27 cellular contexts compared by ENCODE assay signal in the genomic region with DNA sequence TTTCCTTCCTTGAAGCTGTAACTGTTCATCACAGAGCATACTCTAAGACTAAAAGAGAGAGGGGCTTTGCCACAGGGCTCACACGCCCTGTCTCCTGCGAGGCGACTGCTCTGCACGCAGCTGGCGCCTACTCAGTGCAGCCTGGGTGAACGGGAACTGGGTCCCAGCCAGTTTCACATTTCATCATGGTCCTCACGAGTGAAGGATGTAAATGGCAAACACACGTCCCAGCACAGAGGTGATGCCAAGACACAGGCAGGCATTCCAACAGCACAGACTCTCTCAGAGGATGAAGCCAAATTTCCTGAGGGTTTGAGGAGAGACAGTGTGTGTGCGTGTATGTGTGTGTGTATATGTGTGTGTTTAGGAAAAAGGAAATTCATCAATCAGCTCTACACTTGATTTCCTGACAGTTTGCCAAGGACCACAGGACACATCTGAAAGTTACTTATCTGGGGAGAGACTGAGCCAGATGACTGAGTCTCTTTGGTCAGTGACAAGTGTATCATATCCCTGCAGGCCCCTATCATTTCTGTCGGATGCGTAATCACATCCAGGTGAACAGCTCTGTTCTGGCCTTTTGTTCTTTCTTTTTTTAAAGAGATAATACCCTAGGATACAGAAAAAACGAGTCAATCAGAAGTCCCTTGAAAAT. TPM values are rescaled to one million over a fixed set of nuclear protein-coding genes. Genes with fewer than 3 reads are reported as not detected.
DNase-seq lines count a peak whose midpoint lies in the region; TF ChIP-seq lines count a peak whose summit lies in the region.
"Had no signal": no experiment of that assay in that cellular context is flagged by ENCODE, and none has a peak within 500 bp of the region (broad histone marks: within the 10 kb centered on the region; RNA-seq: fewer than 3 reads in every experiment).

No MANE protein-coding gene starts in this region.

- H3K4me1 ChIP-seq in OCI-LY1 (ENCODE audit: insufficient read depth, low read length, severe bottlenecking) (peaks cover 46% of the 10 kb centered on the region), esophagus squamous epithelium (peaks cover 7 to 72% (median 37%) of the 10 kb centered on the region in 3 donors), neural progenitor cell (no peaks in the 10 kb centered on the region), suprapubic skin (peaks cover 14% of the 10 kb centered on the region)

- H3K36me3 ChIP-seq in OCI-LY1 (ENCODE audit: insufficient read depth, low read length) (peaks cover 28% of the 10 kb centered on the region; the same call in 1 of the 2 replicates), esophagus squamous epithelium (peaks cover 0 to 59% (median 3%) of the 10 kb centered on the region in 3 donors), neural progenitor cell (no peaks in the 10 kb centered on the region), suprapubic skin (peaks cover 28% of the 10 kb centered on the region)

- whole genome bisulfite sequencing in esophagus squamous epithelium, 2 donors, result 41 to 44% methylated on average over 10 to 12 of the region's 12 CpGs
- 51% methylated on average over 12 of the region's 12 CpGs for WGBS in suprapubic skin

- no peak for TF ChIP-seq POLR2A in esophagus squamous epithelium (IDR thresholded peaks at IDR 0.05)
- TF ChIP-seq POLR2A in suprapubic skin (IDR thresholded peaks at IDR 0.05), result no peak

- DNase-seq in CD14-positive monocyte (ENCODE audit: low spot score) (no peak), esophagus squamous epithelium (lab: John Stamatoyannopoulos, UW) (no peak), progenitor cell of endocrine pancreas (ENCODE audit: low spot score, unreplicated experiment) (no peak), nucleus accumbens (lab: John Stamatoyannopoulos, UW) (no peak), neural progenitor cell (ENCODE audit: low spot score) (no peak), suprapubic skin (ENCODE audit: low spot score in 2 of 2) (no peak)
- DNase-seq: activated B cell treated with CpG ODN at 0.5 μM for 24 hours; activated CD4-positive, alpha-beta memory T cell treated with anti-CD3 and anti-CD28 coated beads for 36 hours; activated CD8-positive, alpha-beta memory T cell treated with anti-CD3 and anti-CD28 coated beads, Interleukin-2, amount 50 U/mL, for 48 hours; CD8-positive, alpha-beta T cell; DMS 273 treated with DMSO at 0.1 percent for 48 hours; foreskin melanocyte; hypothalamus; NCI-H1092 treated with DMSO at 0.1 percent for 48 hours; NCI-H187 treated with DMSO at 0.1 percent for 48 hours; NCI-H526 treated with DMSO at 0.1 percent for 48 hours; RPMI8226; small intestine; stimulated activated CD4-positive, alpha-beta T cell treated with anti-CD3 and anti-CD28 coated beads, Interleukin-2, amount 100 ng/mL, for 24 hours; testis had no signal

- no peaks in the 10 kb centered on the region for H3K9me2 ChIP-seq in OCI-LY1 (ENCODE audit: low read depth, low read length)

- H3K9ac ChIP-seq in OCI-LY1 (ENCODE audit: low read length) (no peak overlapping the region), neural progenitor cell (no peak overlapping the region)

- no peak overlapping the region for H2AFZ ChIP-seq in OCI-LY1 (ENCODE audit: low read length)
- H2AFZ ChIP-seq in neural progenitor cell (replicated peaks), result no peak overlapping the region

- H3K4me1 Mint-ChIP-seq in CD14-positive monocyte (peaks cover 92% of the 10 kb centered on the region), progenitor cell of endocrine pancreas (ENCODE audit: low read depth) (peaks cover 11% of the 10 kb centered on the region), neural progenitor cell (peaks cover 15% of the 10 kb centered on the region)

- H3K4me3 Mint-ChIP-seq in CD14-positive monocyte (peak overlapping the region in 1 of 2 donors; percentile 16), progenitor cell of endocrine pancreas (ENCODE audit: low read depth) (no peak overlapping the region), neural progenitor cell (no peak overlapping the region)
- H3K4me3 Mint-ChIP-seq: activated B cell treated with CpG ODN at 0.5 μM for 24 hours; activated CD4-positive, alpha-beta memory T cell treated with anti-CD3 and anti-CD28 coated beads for 36 hours; CD8-positive, alpha-beta T cell; central memory CD8-positive, alpha-beta T cell; stimulated activated memory B cell treated with anti-CD40 and anti-IgM and Interleukin-4, amounts not matched to agents 10 μg/mL and 1 μg/mL and 100 μg/mL, for 72 hours had no signal

- peak overlapping the region; percentile 95 to 99 (median 97) for H3K27ac Mint-ChIP-seq in CD14-positive monocyte
- peak overlapping the region; percentile 6 for H3K27ac Mint-ChIP-seq in progenitor cell of endocrine pancreas
- H3K27ac Mint-ChIP-seq in neural progenitor cell, result no peak overlapping the region
- H3K27ac Mint-ChIP-seq: activated B cell treated with CpG ODN at 0.5 μM for 24 hours; activated CD4-positive, alpha-beta memory T cell treated with anti-CD3 and anti-CD28 coated beads for 36 hours; activated naive CD4-positive, alpha-beta T cell treated with anti-CD3 and anti-CD28 coated beads, Interleukin-2, amount 50 U/mL, for 72 hours; activated T-helper 2 cell treated with anti-CD3 and anti-CD28 coated beads, Interferon-gamma antibody, Interleukin-2, Interleukin-4, amounts not matched to agents 10 μg/mL and 5 μg/mL and 100 μg/mL, durations not matched to agents 14 hours and 24 hours and 36 hours; CD8-positive, alpha-beta T cell; stimulated activated memory B cell treated with anti-CD40 and anti-IgM and Interleukin-4, amounts not matched to agents 10 μg/mL and 1 μg/mL and 100 μg/mL, for 72 hours had no signal

- peaks cover 0 to 5% (median 3%) of the 10 kb centered on the region in 3 donors for H3K27me3 Mint-ChIP-seq in CD14-positive monocyte (ENCODE audit: low read depth in 3 of 3)
- H3K27me3 Mint-ChIP-seq in progenitor cell of endocrine pancreas, result peaks cover 9% of the 10 kb centered on the region
- peaks cover 2% of the 10 kb centered on the region for H3K27me3 Mint-ChIP-seq in neural progenitor cell (ENCODE audit: insufficient read depth, low read depth)
- H3K27me3 Mint-ChIP-seq: activated B cell treated with CpG ODN at 0.5 μM for 24 hours; stimulated activated memory B cell treated with anti-CD40 and anti-IgM and Interleukin-4, amounts not matched to agents 10 μg/mL and 1 μg/mL and 100 μg/mL, for 72 hours had no signal

- TF ChIP-seq CTCF in CD14-positive monocyte (IDR thresholded peaks at IDR 0.05), result no peak
- no peak for TF ChIP-seq CTCF in OCI-LY1 (IDR thresholded peaks at IDR 0.05; ENCODE audit: low read length)
- TF ChIP-seq CTCF in esophagus squamous epithelium (IDR thresholded peaks at IDR 0.05), result no peak
- TF ChIP-seq CTCF in progenitor cell of endocrine pancreas (IDR thresholded peaks at IDR 0.05; ENCODE audit: unreplicated experiment), result no peak
- no peak for TF ChIP-seq CTCF in neural progenitor cell (IDR thresholded peaks at IDR 0.05)
- TF ChIP-seq CTCF in suprapubic skin (IDR thresholded peaks at IDR 0.05), result no peak

- H3K4me3 ChIP-seq in OCI-LY1 (ENCODE audit: low read depth, low read length, poor library complexity, severe bottlenecking) (no peak overlapping the region), esophagus squamous epithelium (no peak overlapping the region), neural progenitor cell (no peak overlapping the region), suprapubic skin (no peak overlapping the region)
- H3K4me3 ChIP-seq: testis had no signal

- H3F3A ChIP-seq in OCI-LY1 (ENCODE audit: insufficient read depth, low read length), result no peaks in the 10 kb centered on the region
- no peaks in the 10 kb centered on the region for H3F3A ChIP-seq in neural progenitor cell (ENCODE audit: low read depth)

- intact Hi-C loops in CD14-positive monocyte (cut with micrococcal nuclease) (loop anchor here (2.0 to 5.0 kb wide), 3 partner anchors 33 to 55 kb away; partner anchors contain the start of gene CHST15 (in 1 of the 2)), esophagus squamous epithelium (cut with DNase I) (no loop called here)

- H3K27me3 ChIP-seq in OCI-LY1 (ENCODE audit: insufficient read depth, low read length) (no peaks in the 10 kb centered on the region), esophagus squamous epithelium (no peaks in the 10 kb centered on the region), neural progenitor cell (no peaks in the 10 kb centered on the region), suprapubic skin (no peaks in the 10 kb centered on the region)
- H3K27me3 ChIP-seq: testis had no signal

- H3K79me2 ChIP-seq in OCI-LY1 (ENCODE audit: insufficient read depth, low read length) (no peaks in the 10 kb centered on the region), neural progenitor cell (ENCODE audit: low read depth) (no peaks in the 10 kb centered on the region)

- H3K9me3 ChIP-seq in OCI-LY1 (ENCODE audit: low read length) (no peaks in the 10 kb centered on the region), esophagus squamous epithelium (no peaks in the 10 kb centered on the region), neural progenitor cell (ENCODE audit: low read depth) (no peaks in the 10 kb centered on the region), suprapubic skin (no peaks in the 10 kb centered on the region)
- H3K9me3 ChIP-seq: testis had no signal

- H3K9me3 Mint-ChIP-seq in CD14-positive monocyte (peaks cover 0 to 3% (median 0%) of the 10 kb centered on the region in 7 donors), progenitor cell of endocrine pancreas (ENCODE audit: low read depth) (no peaks in the 10 kb centered on the region), neural progenitor cell (no peaks in the 10 kb centered on the region)
- H3K9me3 Mint-ChIP-seq: activated B cell treated with CpG ODN at 0.5 μM for 24 hours; activated CD4-positive, alpha-beta memory T cell treated with anti-CD3 and anti-CD28 coated beads for 36 hours; activated T-helper 2 cell treated with anti-CD3 and anti-CD28 coated beads, Interferon-gamma antibody, Interleukin-2, Interleukin-4, amounts not matched to agents 10 μg/mL and 5 μg/mL and 100 μg/mL, durations not matched to agents 14 hours and 24 hours and 36 hours; CD8-positive, alpha-beta T cell had no signal

- no peaks in the 10 kb centered on the region for H4K20me1 ChIP-seq in OCI-LY1 (ENCODE audit: insufficient read depth, low read length)
- H4K20me1 ChIP-seq in neural progenitor cell (ENCODE audit: low read depth), result no peaks in the 10 kb centered on the region

- no peak overlapping the region for H3K4me2 ChIP-seq in OCI-LY1 (ENCODE audit: low read length)
- H3K4me2 ChIP-seq in neural progenitor cell, result no peak overlapping the region

- TF ChIP-seq EP300 in suprapubic skin (IDR thresholded peaks at IDR 0.05), result no peak

- H3K27ac ChIP-seq in OCI-LY1 (ENCODE audit: low read depth, low read length, poor library complexity, severe bottlenecking) (peak overlapping the region; percentile 37), esophagus squamous epithelium (peak overlapping the region in 3 of 4 donors; percentile 11 to 55 (median 52)), neural progenitor cell (no peak overlapping the region), suprapubic skin (no peak overlapping the region)
- H3K27ac ChIP-seq: epithelial cell of prostate, HL-60, testis had no signal

- peaks cover 86 to 88% of the 10 kb centered on the region in 2 donors for H3K36me3 Mint-ChIP-seq in CD14-positive monocyte
- peaks cover 1% of the 10 kb centered on the region for H3K36me3 Mint-ChIP-seq in progenitor cell of endocrine pancreas (ENCODE audit: insufficient read depth)
- peaks cover 8% of the 10 kb centered on the region for H3K36me3 Mint-ChIP-seq in neural progenitor cell
- H3K36me3 Mint-ChIP-seq: activated CD4-positive, alpha-beta memory T cell treated with anti-CD3 and anti-CD28 coated beads for 36 hours; CD8-positive, alpha-beta T cell had no signal

RNA-seq across cellular contexts. Expression of gene CHST15, which starts 53.8 kb away (rescaled TPM):
- 10 to 100 TPM; 54.4 to 87.5 TPM for polyA plus RNA-seq in CD14-positive monocyte
- 10 to 100 TPM in 2 of 4 donors, 1 to 10 TPM in 2; 4.0 to 23.0 (median 13.8) TPM for total RNA-seq in esophagus squamous epithelium
- 7.9 and 8.1 TPM in 2 replicates for total RNA-seq in progenitor cell of endocrine pancreas
- total RNA-seq in neural progenitor cell (ENCODE audit: low replicate concordance), result 0.54 and 0.59 TPM in 2 replicates
- 10 to 100 TPM; 20.6 to 59.1 (median 22.8) TPM for total RNA-seq in suprapubic skin
- total RNA-seq: activated T-helper 2 cell treated with anti-CD3 and anti-CD28 coated beads, Interferon-gamma antibody, Interleukin-2, Interleukin-4, amounts not matched to agents 10 μg/mL and 5 μg/mL and 100 μg/mL, durations not matched to agents 14 hours and 24 hours and 36 hours had no signal

Comparison
In these comparisons a context has a peak if more than half of its experiments do, and no peak if none do; other contexts are left out.
1. H3K27ac ChIP-seq: peak in OCI-LY1 (single experiment) and esophagus squamous epithelium (3 of 4); none in neural progenitor cell (single experiment) and suprapubic skin (single experiment).